Comparison of ENCODE assay signal across 7 cellular contexts in genomic region chr6:3023663-3024483, GRCh38. TPM values are rescaled to one million over a fixed set of nuclear protein-coding genes. Genes with fewer than 3 reads are reported as not detected.
A peak's percentile ranks its signal among the peaks of the same experiment; 100 is the strongest.
DNase-seq lines count a peak whose midpoint lies in the region; ATAC-seq and TF ChIP-seq lines count a peak whose summit lies in the region.

No MANE protein-coding gene starts in this region.

- intact Hi-C loops in left colon (cut with DNase I, micrococcal nuclease), result no loop called here

- ATAC-seq in GM18505 (IDR thresholded peaks at IDR 0.05; ENCODE audit: unreplicated experiment) (peak; percentile 63), HG02840 (IDR thresholded peaks at IDR 0.05; ENCODE audit: low FRiP score, unreplicated experiment) (peak; percentile 78), left colon (peak; percentile 96)

- peak; percentile 85 for TF ChIP-seq POLR2A in GM18505 (IDR thresholded peaks at IDR 0.05; ENCODE audit: borderline replicate concordance, extremely low read depth, insufficient read depth, insufficient read length)

- DNase-seq in NCI-H1930 (lab: John Stamatoyannopoulos, UW) (peak; percentile 48 to 64), cardiac fibroblast (ENCODE audit: low read depth in 2 of 2) (peak; percentile 95), left colon (peak; percentile 91 to 94)
- DNase-seq in stimulated activated CD4-positive, alpha-beta T cell treated with anti-CD3 and anti-CD28 coated beads, Interleukin-2, amount 100 ng/mL, for 4 hours (ENCODE audit: low read depth), result peak; percentile 86

- no peak for TF ChIP-seq CTCF in VCaP (conservative IDR thresholded peaks at IDR 0.05)
- no peak for TF ChIP-seq CTCF in cardiac fibroblast (IDR thresholded peaks at IDR 0.05; ENCODE audit: low read depth, low read length)

- peak overlapping the region; percentile 77 for H3K27ac ChIP-seq in VCaP

- H3K4me3 ChIP-seq in cardiac fibroblast (replicated peaks in 1 of 2; ENCODE audit: low read depth in 2 of 2, low read length in 2 of 2), result peak overlapping the region; percentile 25 to 58

RNA-seq across cellular contexts. Expression of gene NQO2, which starts 24.2 kb away (rescaled TPM):
- total RNA-seq in left colon, result 10 to 100 TPM in 1 of 2 donors, 1 to 10 TPM in 1; 10.0 to 12.2 TPM

RNA-seq across cellular contexts. Expression of gene RIPK1, which starts 44.4 kb away (rescaled TPM):
- 10 to 100 TPM; 30.2 to 35.0 TPM for total RNA-seq in left colon

RNA-seq across cellular contexts. Expression of gene SERPINB6, which starts 52.5 kb away (rescaled TPM):
- 100 to 1,000 TPM; 182 to 192 TPM for total RNA-seq in left colon

Comparison
In these comparisons a context has a peak if more than half of its experiments do, and no peak if none do; other contexts are left out.
1. Peak in every context shown above with its lines: DNase-seq, ATAC-seq, H3K4me3 ChIP-seq and H3K27ac ChIP-seq.